In the genomic region with DNA sequence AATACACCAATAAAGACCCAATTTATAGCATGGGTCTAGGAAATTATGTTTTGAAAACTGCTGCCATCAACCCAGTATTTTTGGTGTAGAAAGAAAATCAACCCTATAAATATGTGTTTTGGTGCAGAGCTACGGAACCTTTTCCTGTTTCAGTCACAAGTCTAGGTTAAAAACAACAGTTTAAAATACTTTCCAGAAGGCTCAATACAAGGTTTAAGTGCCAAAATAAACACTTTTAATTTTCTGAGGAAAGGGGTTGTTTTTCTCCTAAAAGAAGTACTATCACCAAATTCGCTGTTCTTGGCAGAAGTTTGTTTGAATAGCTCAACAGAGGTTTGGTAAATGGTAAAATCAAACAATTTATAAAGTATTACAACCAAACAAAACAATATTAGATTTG, we compare ENCODE assay signal across 1 cellular context.
TF ChIP-seq lines count a peak whose summit lies in the region.

No MANE protein-coding gene starts in this region.

TF ChIP-seq in HCT116, 20 proteins besides CTCF, POLR2A, EP300 and RAD21:
- TF ChIP-seq, protein P1, sequence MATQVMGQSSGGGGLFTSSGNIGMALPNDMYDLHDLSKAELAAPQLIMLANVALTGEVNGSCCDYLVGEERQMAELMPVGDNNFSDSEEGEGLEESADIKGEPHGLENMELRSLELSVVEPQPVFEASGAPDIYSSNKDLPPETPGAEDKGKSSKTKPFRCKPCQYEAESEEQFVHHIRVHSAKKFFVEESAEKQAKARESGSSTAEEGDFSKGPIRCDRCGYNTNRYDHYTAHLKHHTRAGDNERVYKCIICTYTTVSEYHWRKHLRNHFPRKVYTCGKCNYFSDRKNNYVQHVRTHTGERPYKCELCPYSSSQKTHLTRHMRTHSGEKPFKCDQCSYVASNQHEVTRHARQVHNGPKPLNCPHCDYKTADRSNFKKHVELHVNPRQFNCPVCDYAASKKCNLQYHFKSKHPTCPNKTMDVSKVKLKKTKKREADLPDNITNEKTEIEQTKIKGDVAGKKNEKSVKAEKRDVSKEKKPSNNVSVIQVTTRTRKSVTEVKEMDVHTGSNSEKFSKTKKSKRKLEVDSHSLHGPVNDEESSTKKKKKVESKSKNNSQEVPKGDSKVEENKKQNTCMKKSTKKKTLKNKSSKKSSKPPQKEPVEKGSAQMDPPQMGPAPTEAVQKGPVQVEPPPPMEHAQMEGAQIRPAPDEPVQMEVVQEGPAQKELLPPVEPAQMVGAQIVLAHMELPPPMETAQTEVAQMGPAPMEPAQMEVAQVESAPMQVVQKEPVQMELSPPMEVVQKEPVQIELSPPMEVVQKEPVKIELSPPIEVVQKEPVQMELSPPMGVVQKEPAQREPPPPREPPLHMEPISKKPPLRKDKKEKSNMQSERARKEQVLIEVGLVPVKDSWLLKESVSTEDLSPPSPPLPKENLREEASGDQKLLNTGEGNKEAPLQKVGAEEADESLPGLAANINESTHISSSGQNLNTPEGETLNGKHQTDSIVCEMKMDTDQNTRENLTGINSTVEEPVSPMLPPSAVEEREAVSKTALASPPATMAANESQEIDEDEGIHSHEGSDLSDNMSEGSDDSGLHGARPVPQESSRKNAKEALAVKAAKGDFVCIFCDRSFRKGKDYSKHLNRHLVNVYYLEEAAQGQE (IDR thresholded peaks at IDR 0.05; ENCODE audit: low read depth), result no peak
- TF ChIP-seq POLR2AphosphoS5 (IDR thresholded peaks at IDR 0.05; ENCODE audit: low read depth, low read length) (no peak), MAX (IDR thresholded peaks at IDR 0.05) (no peak), SIN3A (IDR thresholded peaks at IDR 0.05; ENCODE audit: low read depth) (no peak), EZH2 (IDR thresholded peaks at IDR 0.05) (no peak), ATF3 (IDR thresholded peaks at IDR 0.05) (no peak), ZBTB33 (IDR thresholded peaks at IDR 0.05; ENCODE audit: extremely low read depth, insufficient replicate concordance, low read length) (no peak)
TF ChIP-seq in HCT116: peak in this region for 0.
